18 cellular contexts compared by ENCODE assay signal in the genomic region with DNA sequence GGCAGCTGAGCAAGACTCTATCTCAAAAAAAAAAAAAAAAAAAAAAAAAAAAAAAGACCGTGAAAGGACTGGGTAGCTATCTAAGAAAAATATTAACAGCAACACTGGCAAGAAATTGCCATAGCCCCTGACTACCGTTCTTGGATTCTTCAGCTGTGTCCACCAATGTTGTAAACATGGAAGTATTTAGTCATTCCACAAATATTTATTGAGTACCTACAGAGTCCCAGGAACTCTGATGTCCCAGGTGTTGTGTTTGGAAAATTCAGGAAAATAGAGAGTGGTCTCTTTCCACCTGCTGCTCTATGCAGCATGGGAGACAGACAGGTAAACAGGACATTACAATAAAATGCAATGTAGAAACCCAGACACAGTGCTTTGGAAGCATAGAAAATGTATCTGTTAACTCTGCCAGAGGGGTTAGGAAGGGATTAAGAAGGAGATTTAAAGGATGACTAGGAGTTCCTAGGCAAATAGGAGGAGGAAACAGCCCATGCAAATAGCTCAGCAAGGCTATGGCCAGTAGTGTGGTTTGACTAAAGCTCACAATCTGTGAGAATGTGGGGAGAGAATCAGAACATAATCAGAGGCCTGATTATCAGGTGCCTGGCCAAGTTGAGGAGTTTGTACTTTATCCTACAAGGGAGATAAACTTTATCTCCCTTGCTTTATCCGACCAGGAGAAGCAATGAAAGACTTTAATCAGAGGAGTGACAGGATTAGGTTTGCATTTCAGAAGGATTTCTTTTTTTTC. TPM values are rescaled to one million over a fixed set of nuclear protein-coding genes. Genes with fewer than 3 reads are reported as not detected.
DNase-seq lines count a peak whose midpoint lies in the region; ATAC-seq and TF ChIP-seq lines count a peak whose summit lies in the region.
"Had no signal": no experiment of that assay in that cellular context is flagged by ENCODE, and none has a peak within 500 bp of the region (broad histone marks: within the 10 kb centered on the region; RNA-seq: fewer than 3 reads in every experiment).

No MANE protein-coding gene starts in this region.

- H3K4me1 Mint-ChIP-seq in stimulated activated naive CD8-positive, alpha-beta T cell treated with anti-CD3 and anti-CD28 coated beads, Interleukin-15, Interleukin-2, amounts not matched to agents 100 ng/mL and 50 ng/mL, for 24 hours (ENCODE audit: low read depth), result peaks cover 57% of the 10 kb centered on the region
- H3K4me1 Mint-ChIP-seq in activated CD4-positive, alpha-beta memory T cell treated with anti-CD3 and anti-CD28 coated beads for 36 hours (ENCODE audit: low read depth), result peaks cover 63% of the 10 kb centered on the region
- H3K4me1 Mint-ChIP-seq in type B pancreatic cell (ENCODE audit: unreplicated experiment), result peaks cover 25% of the 10 kb centered on the region

- peak overlapping the region; percentile 49 for H3K27ac Mint-ChIP-seq in stimulated activated naive CD8-positive, alpha-beta T cell treated with anti-CD3 and anti-CD28 coated beads, Interleukin-15, Interleukin-2, amounts not matched to agents 100 ng/mL and 50 ng/mL, for 24 hours
- peak overlapping the region; percentile 62 for H3K27ac Mint-ChIP-seq in activated CD4-positive, alpha-beta memory T cell treated with anti-CD3 and anti-CD28 coated beads for 36 hours
- peak overlapping the region; percentile 26 for H3K27ac Mint-ChIP-seq in type B pancreatic cell
- H3K27ac Mint-ChIP-seq: activated naive CD4-positive, alpha-beta T cell treated with anti-CD3 and anti-CD28 coated beads, Interleukin-2, amount 10 ng/mL, durations not matched to agents 7 days and 5 days had no signal

- TF ChIP-seq CTCF in type B pancreatic cell (conservative IDR thresholded peaks at IDR 0.05), result no peak

- no peak for DNase-seq in stimulated activated naive CD8-positive, alpha-beta T cell treated with anti-CD3 and anti-CD28 coated beads, Interleukin-15, Interleukin-2, amounts not matched to agents 100 U/mL and 50 U/mL, for 24 hours
- no peak for DNase-seq in activated CD4-positive, alpha-beta memory T cell treated with anti-CD3 and anti-CD28 coated beads for 36 hours
- DNase-seq in kidney tubule cell (ENCODE audit: low spot score) (peak; percentile 29), type B pancreatic cell (ENCODE audit: extremely low spot score, unreplicated experiment) (no peak), AG20443 (ENCODE audit: low spot score) (no peak)
- DNase-seq: activated CD4-positive, alpha-beta T cell treated with anti-CD3 and anti-CD28 coated beads, Interleukin-2, amount 50 U/mL, for 1 hour; activated naive CD4-positive, alpha-beta T cell treated with anti-CD3 and anti-CD28 coated beads, Interleukin-2, amount 10 ng/mL, durations not matched to agents 7 days and 5 days; gastrocnemius medialis; NCI-H2081; stimulated activated CD4-positive, alpha-beta T cell treated with anti-CD3 and anti-CD28 coated beads, Interleukin-12 subunit alpha, Interleukin-12 subunit beta, amount 100 ng/mL, for 4 hours had no signal

- POLR2A ChIA-PET in activated CD4-positive, alpha-beta memory T cell treated with anti-CD3 and anti-CD28 coated beads for 36 hours (lab: Charles Lee), result interaction anchor here (1.6 kb wide), 1 partner anchor 8 kb away, joined by 6 read pairs; no protein-coding TSS in a partner anchor

- no peak overlapping the region for H3K4me3 Mint-ChIP-seq in stimulated activated naive CD8-positive, alpha-beta T cell treated with anti-CD3 and anti-CD28 coated beads, Interleukin-15, Interleukin-2, amounts not matched to agents 100 ng/mL and 50 ng/mL, for 24 hours
- H3K4me3 Mint-ChIP-seq in activated CD4-positive, alpha-beta memory T cell treated with anti-CD3 and anti-CD28 coated beads for 36 hours, result no peak overlapping the region
- peak overlapping the region; percentile 51 for H3K4me3 Mint-ChIP-seq in type B pancreatic cell

- ATAC-seq in stimulated activated naive CD8-positive, alpha-beta T cell treated with anti-CD3 and anti-CD28 coated beads, Interleukin-15, Interleukin-2, amounts not matched to agents 100 U/mL and 50 U/mL, for 24 hours, result no peak
- no peak for ATAC-seq in HG02798 (IDR thresholded peaks at IDR 0.05; ENCODE audit: poor library complexity, unreplicated experiment)
- ATAC-seq in HG02973 (IDR thresholded peaks at IDR 0.05; ENCODE audit: unreplicated experiment), result no peak
- ATAC-seq: gastrocnemius medialis had no signal

- no peaks in the 10 kb centered on the region for H3K27me3 Mint-ChIP-seq in stimulated activated naive CD8-positive, alpha-beta T cell treated with anti-CD3 and anti-CD28 coated beads, Interleukin-15, Interleukin-2, amounts not matched to agents 100 ng/mL and 50 ng/mL, for 24 hours
- H3K27me3 Mint-ChIP-seq in activated CD4-positive, alpha-beta memory T cell treated with anti-CD3 and anti-CD28 coated beads for 36 hours, result no peaks in the 10 kb centered on the region
- peaks cover 3% of the 10 kb centered on the region for H3K27me3 Mint-ChIP-seq in type B pancreatic cell
- H3K27me3 Mint-ChIP-seq: activated naive CD4-positive, alpha-beta T cell treated with anti-CD3 and anti-CD28 coated beads, Interleukin-2, amount 10 ng/mL, durations not matched to agents 7 days and 5 days had no signal

- CTCF ChIA-PET in activated CD4-positive, alpha-beta memory T cell treated with anti-CD3 and anti-CD28 coated beads for 36 hours (lab: Charles Lee), result interaction anchor here (0.7 to 13.7 kb wide), 3 partner anchors 20 to 66 kb away, joined by 3 to 165 read pairs (median 99); no protein-coding TSS in a partner anchor

- H3K36me3 Mint-ChIP-seq in stimulated activated naive CD8-positive, alpha-beta T cell treated with anti-CD3 and anti-CD28 coated beads, Interleukin-15, Interleukin-2, amounts not matched to agents 100 ng/mL and 50 ng/mL, for 24 hours (ENCODE audit: low read depth), result peaks cover 24% of the 10 kb centered on the region
- peaks cover 17% of the 10 kb centered on the region for H3K36me3 Mint-ChIP-seq in activated CD4-positive, alpha-beta memory T cell treated with anti-CD3 and anti-CD28 coated beads for 36 hours
- H3K36me3 Mint-ChIP-seq in type B pancreatic cell, result peaks cover 5% of the 10 kb centered on the region

- no peaks in the 10 kb centered on the region for H3K9me3 Mint-ChIP-seq in stimulated activated naive CD8-positive, alpha-beta T cell treated with anti-CD3 and anti-CD28 coated beads, Interleukin-15, Interleukin-2, amounts not matched to agents 100 ng/mL and 50 ng/mL, for 24 hours
- no peaks in the 10 kb centered on the region for H3K9me3 Mint-ChIP-seq in activated CD4-positive, alpha-beta memory T cell treated with anti-CD3 and anti-CD28 coated beads for 36 hours
- no peaks in the 10 kb centered on the region for H3K9me3 Mint-ChIP-seq in type B pancreatic cell
- H3K9me3 Mint-ChIP-seq: activated naive CD4-positive, alpha-beta T cell treated with anti-CD3 and anti-CD28 coated beads, Interleukin-2, amount 10 ng/mL, durations not matched to agents 7 days and 5 days had no signal

- intact Hi-C loops in activated CD4-positive, alpha-beta memory T cell treated with anti-CD3 and anti-CD28 coated beads for 36 hours (cut with micrococcal nuclease), result loop anchor here (10.0 kb wide), 1 partner anchor 125 kb away; the partner anchor contains the start of gene EIF2B2

RNA-seq across cellular contexts. Expression of gene DLST, which starts 2.1 kb away (rescaled TPM):
- 100 to 1,000 TPM; 132 to 137 TPM for total RNA-seq in activated CD4-positive, alpha-beta memory T cell treated with anti-CD3 and anti-CD28 coated beads for 36 hours
- 97.2 and 114 TPM in 2 replicates for total RNA-seq in type B pancreatic cell (ENCODE audit: low replicate concordance)

RNA-seq across cellular contexts. Expression of gene PROX2, which starts 3.7 kb away (rescaled TPM):
- under 1 TPM; 0.19 to 0.33 TPM for total RNA-seq in activated CD4-positive, alpha-beta memory T cell treated with anti-CD3 and anti-CD28 coated beads for 36 hours
- total RNA-seq in type B pancreatic cell (ENCODE audit: low replicate concordance), result not detected in 2 replicates
- total RNA-seq: cardiac septum; Daoy; gastrocnemius medialis; mesenteric fat pad; T-helper 2 cell treated with Interferon-gamma antibody and Interleukin-4, amounts not matched to agents 100 ng/mL and 5 ng/mL, for 36 hours; temporal lobe had no signal

RNA-seq across cellular contexts. Expression of gene RPS6KL1, which starts 43.5 kb away (rescaled TPM):
- 1 to 10 TPM; 4.2 to 4.9 TPM for total RNA-seq in activated CD4-positive, alpha-beta memory T cell treated with anti-CD3 and anti-CD28 coated beads for 36 hours
- 5.3 and 7.5 TPM in 2 replicates for total RNA-seq in type B pancreatic cell (ENCODE audit: low replicate concordance)
